In the genomic region with DNA sequence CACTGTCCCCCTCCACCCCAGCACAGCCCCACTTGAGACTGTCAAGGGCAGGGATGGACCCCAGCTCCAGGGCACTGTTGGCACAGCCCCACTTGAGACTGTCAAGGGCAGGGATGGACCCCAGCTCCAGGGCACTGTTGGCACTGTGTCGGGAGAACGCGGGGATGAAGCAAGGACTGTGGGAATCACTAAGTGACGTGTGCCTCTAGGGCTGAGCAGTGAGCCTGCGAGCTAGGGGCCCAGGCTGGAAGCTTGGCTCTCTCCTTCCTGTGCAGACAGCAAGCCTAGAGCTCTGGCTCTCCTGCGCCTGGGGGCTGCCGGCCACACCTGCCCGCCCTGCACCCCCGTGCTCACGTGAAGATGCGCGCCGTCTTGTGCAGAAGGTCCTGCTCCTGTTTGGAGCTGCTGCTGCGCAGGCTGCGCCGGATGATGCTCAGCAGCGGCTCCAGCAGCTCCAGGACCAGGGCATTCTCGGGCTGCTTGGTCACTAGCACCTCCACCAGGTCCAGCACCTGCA, we compare ENCODE assay signal across 21 cellular contexts. TPM values are rescaled to one million over a fixed set of nuclear protein-coding genes. Genes with fewer than 3 reads are reported as not detected.
A peak's percentile ranks its signal among the peaks of the same experiment; 100 is the strongest.
DNase-seq lines count a peak whose midpoint lies in the region; ATAC-seq, FAIRE-seq and TF ChIP-seq lines count a peak whose summit lies in the region.
"Had no signal": no experiment of that assay in that cellular context is flagged by ENCODE, and none has a peak within 500 bp of the region (broad histone marks: within the 10 kb centered on the region; RNA-seq: fewer than 3 reads in every experiment).

No MANE protein-coding gene starts in this region.

- H3K9ac ChIP-seq in K562 (ENCODE audit: insufficient read depth in 1 of 2, low read depth in 2 of 2, low read length in 2 of 2) = no peak overlapping the region; a peak in 1 of 4 replicates
- H3K9ac ChIP-seq: BLaER1 had no signal

- H3K4me1 Mint-ChIP-seq in activated T-cell treated with anti-CD3 and anti-CD28 coated beads, Interleukin-2, amount 50 U/mL, for 24 hours (ENCODE audit: low read depth) = no peaks in the 10 kb centered on the region
- H3K4me1 Mint-ChIP-seq in naive thymus-derived CD8-positive, alpha-beta T cell = peaks cover 0 to 4% (median 0%) of the 10 kb centered on the region in 4 donors
- H3K4me1 Mint-ChIP-seq: CD4-positive, CD25-positive, alpha-beta regulatory T cell had no signal

- H3K27me3 ChIP-seq in K562 (ENCODE audit: control insufficient read depth in 2 of 2, insufficient read depth in 2 of 2, low read length in 2 of 2) (no peaks in the 10 kb centered on the region), lower lobe of right lung (ENCODE audit: low read depth) (no peaks in the 10 kb centered on the region), spleen (replicated peaks in 1 of 7) (no peaks in the 10 kb centered on the region)
- H3K27me3 ChIP-seq: BLaER1 had no signal

- ATAC-seq in K562 (no peak), lower lobe of right lung (no peak)
- ATAC-seq in naive thymus-derived CD8-positive, alpha-beta T cell = no peak
- ATAC-seq: GM23338 had no signal

- no peak for FAIRE-seq in K562 (lab: Jason Lieb, UNC)
- FAIRE-seq: G401.6, GM12892 had no signal

- CTCF ChIA-PET in K562 (lab: Yijun Ruan, JAX; ENCODE audit: low intra/inter-chr PET ratio) = no interaction called here

- no TSS peak for BruUV-seq in K562 (replicated peaks; lab: Mats Ljungman, UMichigan)

- intact Hi-C loops in K562 (cut with micrococcal nuclease) = loop anchor here (5.0 kb wide), 1 partner anchor 122 kb away; no protein-coding TSS in a partner anchor
- intact Hi-C loops in lower lobe of right lung (cut with DNase I) = no loop called here
- intact Hi-C loops in spleen (cut with DNase I; ENCODE audit: low total_unique reads) = no loop called here

- H2AFZ ChIP-seq in K562 (ENCODE audit: low read depth, low read length) = no peak overlapping the region
- H2AFZ ChIP-seq: GM23338 had no signal

- H3K4me3 Mint-ChIP-seq in activated T-cell treated with anti-CD3 and anti-CD28 coated beads, Interleukin-2, amount 50 U/mL, for 24 hours = no peak overlapping the region
- no peak overlapping the region for H3K4me3 Mint-ChIP-seq in naive thymus-derived CD8-positive, alpha-beta T cell
- H3K4me3 Mint-ChIP-seq: CD4-positive, CD25-positive, alpha-beta regulatory T cell; GM23338 had no signal

- H3K27me3 Mint-ChIP-seq in activated T-cell treated with anti-CD3 and anti-CD28 coated beads, Interleukin-2, amount 50 U/mL, for 24 hours = no peaks in the 10 kb centered on the region
- H3K27me3 Mint-ChIP-seq in naive thymus-derived CD8-positive, alpha-beta T cell = no peaks in the 10 kb centered on the region
- H3K27me3 Mint-ChIP-seq: CD4-positive, CD25-positive, alpha-beta regulatory T cell had no signal

- H3K27ac ChIP-seq in K562 (ENCODE audit: extremely low read depth, low read depth, low read length) (no peak overlapping the region), lower lobe of right lung (no peak overlapping the region), spleen (peak overlapping the region in 5 of 8 donors; percentile 56 to 74 (median 64))
- H3K27ac ChIP-seq: 22Rv1, BLaER1 had no signal

- no peak for TF ChIP-seq RAD21 in K562 (CRISPR knock-in tag; conservative IDR thresholded peaks at IDR 0.05 in 1 of 2, IDR thresholded peaks at IDR 0.05 in 1 of 2)

- DNase-seq in activated T-cell treated with anti-CD3 and anti-CD28 coated beads, Interleukin-2, amount 50 U/mL, for 24 hours = no peak
- no peak for DNase-seq in activated T-cell treated with anti-CD3 and anti-CD28 coated beads, Interleukin-2, amount 50 U/mL, for 48 hours
- DNase-seq in K562 (ENCODE audit: extremely low read depth in 1 of 4, low spot score in 3 of 4) (no peak), lower lobe of right lung (peak; percentile 38), spleen (no peak), DMS153 (lab: John Stamatoyannopoulos, UW) (no peak)
- DNase-seq in activated CD4-positive, alpha-beta T cell treated with anti-CD3 and anti-CD28 coated beads for 4 hours = no peak
- DNase-seq in naive thymus-derived CD8-positive, alpha-beta T cell = no peak
- DNase-seq: AML-193; Calu3; CD4-positive, CD25-positive, alpha-beta regulatory T cell; DMS 273 treated with DMSO at 0.1 percent for 48 hours; DMS79; H9 had no signal

- H3K27ac Mint-ChIP-seq in activated T-cell treated with anti-CD3 and anti-CD28 coated beads, Interleukin-2, amount 50 U/mL, for 24 hours = peak overlapping the region; percentile 18
- H3K27ac Mint-ChIP-seq in naive thymus-derived CD8-positive, alpha-beta T cell = peak overlapping the region in 2 of 10 donors; percentile 78 to 87
- H3K27ac Mint-ChIP-seq: CD4-positive, CD25-positive, alpha-beta regulatory T cell; GM23338 had no signal

- H3K4me1 ChIP-seq in K562 (replicated peaks in 1 of 2; ENCODE audit: control insufficient read depth in 2 of 2, insufficient read depth in 2 of 2, low read length in 2 of 2) = peaks cover 0 to 56% of the 10 kb centered on the region in 2 experiments; a peak in 2 of 5 replicates
- peaks cover 17% of the 10 kb centered on the region for H3K4me1 ChIP-seq in lower lobe of right lung
- H3K4me1 ChIP-seq in spleen = peaks cover 4 to 64% (median 39%) of the 10 kb centered on the region in 6 donors

- WGBS in K562 (ENCODE audit: insufficient coverage, low coverage, missing lambda C conversion rate) = 97% methylated on average over 5 of the region's 18 CpGs
- WGBS in spleen, 5 donors = 84 to 91% (median 86%) methylated on average over 7 to 18 of the region's 18 CpGs

- POLR2A ChIA-PET in K562 (lab: Yijun Ruan, JAX) = no interaction called here
- POLR2A ChIA-PET in naive thymus-derived CD8-positive, alpha-beta T cell (lab: Charles Lee) = interaction anchor here (0.6 to 0.9 kb wide), 2 partner anchors 11 to 112 kb away, joined by 3 read pairs; a partner anchor contains a TSS

- H3K36me3 ChIP-seq in K562 (ENCODE audit: control insufficient read depth, insufficient read depth, low read length) = peaks cover 90% of the 10 kb centered on the region; the same call in 2 of the 3 replicates
- H3K36me3 ChIP-seq in lower lobe of right lung = peaks cover 95% of the 10 kb centered on the region
- peaks cover 0 to 100% (median 93%) of the 10 kb centered on the region in 6 donors for H3K36me3 ChIP-seq in spleen

- H3K36me3 Mint-ChIP-seq in activated T-cell treated with anti-CD3 and anti-CD28 coated beads, Interleukin-2, amount 50 U/mL, for 24 hours (ENCODE audit: low read depth) = peaks cover 96% of the 10 kb centered on the region
- peaks cover 0 to 61% (median 2%) of the 10 kb centered on the region in 3 donors for H3K36me3 Mint-ChIP-seq in naive thymus-derived CD8-positive, alpha-beta T cell
- H3K36me3 Mint-ChIP-seq: CD4-positive, CD25-positive, alpha-beta regulatory T cell had no signal

- H3K9me3 ChIP-seq in K562 (replicated peaks; ENCODE audit: control insufficient read depth, insufficient read depth, low read depth, low read length) (no peaks in the 10 kb centered on the region), lower lobe of right lung (no peaks in the 10 kb centered on the region), spleen (no peaks in the 10 kb centered on the region)
- H3K9me3 ChIP-seq: BLaER1 had no signal

- no peaks in the 10 kb centered on the region for H3K79me2 ChIP-seq in K562 (ENCODE audit: control insufficient read depth, insufficient read depth, low read length)

- no peaks in the 10 kb centered on the region for H3K9me1 ChIP-seq in K562 (ENCODE audit: control insufficient read depth, insufficient read depth, low read length)

- no peak overlapping the region for H3K4me2 ChIP-seq in K562 (ENCODE audit: insufficient read depth, low read length)
- H3K4me2 ChIP-seq: BLaER1, GM23338 had no signal

- TF ChIP-seq CTCF in K562 (IDR thresholded peaks at IDR 0.05 in 2 of 3, conservative IDR thresholded peaks at IDR 0.05 in 1 of 3; ENCODE audit: insufficient read depth in 2 of 3, low read depth in 1 of 3, low read length in 3 of 3) (no peak), lower lobe of right lung (IDR thresholded peaks at IDR 0.05) (no peak), spleen (IDR thresholded peaks at IDR 0.05 in 8 of 11, conservative IDR thresholded peaks at IDR 0.05 in 3 of 11) (no peak)

- no peak overlapping the region for H3K4me3 ChIP-seq in K562
- no peak overlapping the region for H3K4me3 ChIP-seq in lower lobe of right lung
- peak overlapping the region in 3 of 8 donors; percentile 7 to 45 (median 22) for H3K4me3 ChIP-seq in spleen
- H3K4me3 ChIP-seq: BLaER1, GM23338 had no signal

- no peak for TF ChIP-seq EP300 in K562 (IDR thresholded peaks at IDR 0.05; ENCODE audit: low read length)

- TF ChIP-seq POLR2A in K562 (conservative IDR thresholded peaks at IDR 0.05) = no peak
- TF ChIP-seq POLR2A in spleen (IDR thresholded peaks at IDR 0.05) = no peak

- no peaks in the 10 kb centered on the region for H4K20me1 ChIP-seq in K562 (replicated peaks; ENCODE audit: control insufficient read depth, insufficient read depth, low read length)

- in situ Hi-C loops in K562 (cut with MboI) = no loop called here

- H3K9me3 Mint-ChIP-seq in activated T-cell treated with anti-CD3 and anti-CD28 coated beads, Interleukin-2, amount 50 U/mL, for 24 hours = no peaks in the 10 kb centered on the region
- no peaks in the 10 kb centered on the region for H3K9me3 Mint-ChIP-seq in naive thymus-derived CD8-positive, alpha-beta T cell
- H3K9me3 Mint-ChIP-seq: CD4-positive, CD25-positive, alpha-beta regulatory T cell; GM23338; H9 had no signal

RNA-seq across cellular contexts. Expression of a gene that starts 11.0 kb away (rescaled TPM):
- 95.2 and 270 TPM in 2 replicates for total RNA-seq in K562 (2011; cell fraction: chromatin; rRNA removed; ENCODE audit: low replicate concordance)
- total RNA-seq in K562 (2011; cell fraction: nucleolus; rRNA removed) = 174 and 191 TPM in 2 replicates
- total RNA-seq in K562 (2011; cell fraction: nucleoplasm; rRNA removed) = 98.3 and 111 TPM in 2 replicates
- total RNA-seq in K562 (2014; rRNA removed) (109 and 132 TPM in 2 replicates), K562 (2014; rRNA removed; fragmentation: Illumina TruSeq; extraction: Trizol) (19.8 and 23.3 TPM in 2 replicates), K562 (2015; rRNA removed; fragmentation: Illumina TruSeq; extraction: Trizol) (47.2 and 47.6 TPM in 2 replicates), K562 (2021) (107 and 114 TPM in 2 replicates), lower lobe of right lung (38.8 TPM), spleen (10 to 100 TPM; 37.1 to 71.2 (median 54.4) TPM)
- polyA plus RNA-seq in K562 (2011; rRNA removed) (17.7 and 32.4 TPM in 2 replicates), K562 (2014; fragmentation: Illumina TruSeq; extraction: Trizol) (70.7 and 73.8 TPM in 2 replicates), K562 (2014; fragmentation: Nextera tagmentation; extraction: Ambion mirVana) (1 to 10 TPM; 2.0 to 2.4 TPM), K562 (2014; rRNA removed) (69.7 and 77.2 TPM in 2 replicates), spleen (10 to 100 TPM; 24.7 to 48.6 (median 35.5) TPM)
- 16.3 and 33.1 TPM in 2 replicates for polyA plus RNA-seq in K562 (2011; cell fraction: cytosol; rRNA removed)
- 131 and 209 TPM in 2 replicates for polyA plus RNA-seq in K562 (2011; cell fraction: nucleus; rRNA removed)
- 37.2 and 61.4 TPM in 2 replicates for polyA plus RNA-seq in K562 (2012)
- 23.5 and 30.7 TPM in 2 replicates for polyA minus RNA-seq in K562 (2011; rRNA and poly(A)+ RNA removed)
- polyA minus RNA-seq in K562 (2011; cell fraction: cytosol; rRNA and poly(A)+ RNA removed) = 53.6 and 56.5 TPM in 2 replicates
- polyA minus RNA-seq in K562 (2011; cell fraction: nucleus; rRNA and poly(A)+ RNA removed) = 54.6 and 62.6 TPM in 2 replicates
- 10 to 100 TPM; 84.4 to 88.6 TPM for total RNA-seq in naive thymus-derived CD8-positive, alpha-beta T cell
- polyA plus RNA-seq in naive thymus-derived CD8-positive, alpha-beta T cell = 10 to 100 TPM; 14.0 to 45.7 (median 28.7) TPM

RNA-seq across cellular contexts. Expression of a gene that starts 16.2 kb away (rescaled TPM):
- not detected in 2 replicates for total RNA-seq in K562 (2011; cell fraction: chromatin; rRNA removed; ENCODE audit: low replicate concordance)
- total RNA-seq in K562 (2011; cell fraction: nucleolus; rRNA removed) = not detected in 2 replicates
- not detected in 2 replicates for total RNA-seq in K562 (2011; cell fraction: nucleoplasm; rRNA removed)
- not detected in 2 replicates for total RNA-seq in K562 (2014; rRNA removed)
- total RNA-seq in K562 (2014; rRNA removed; fragmentation: Illumina TruSeq; extraction: Trizol) = not detected in 2 replicates
- total RNA-seq in K562 (2015; rRNA removed; fragmentation: Illumina TruSeq; extraction: Trizol) = not detected in 2 replicates
- total RNA-seq in K562 (2021) = 0.09 TPM in 1 of 2 replicates, not detected in the other
- polyA plus RNA-seq in K562 (2011; rRNA removed) = not detected in 2 replicates
- polyA plus RNA-seq in K562 (2011; cell fraction: cytosol; rRNA removed) = not detected in 2 replicates
- not detected in 2 replicates for polyA plus RNA-seq in K562 (2011; cell fraction: nucleus; rRNA removed)
- not detected in 2 replicates for polyA plus RNA-seq in K562 (2012)
- polyA plus RNA-seq in K562 (2014; fragmentation: Illumina TruSeq; extraction: Trizol) = not detected in 2 replicates
- not detected for polyA plus RNA-seq in K562 (2014; fragmentation: Nextera tagmentation; extraction: Ambion mirVana)
- polyA plus RNA-seq in K562 (2014; rRNA removed) = 0.42 TPM in 1 of 2 replicates, not detected in the other
- polyA minus RNA-seq in K562 (2011; rRNA and poly(A)+ RNA removed) = not detected in 2 replicates
- polyA minus RNA-seq in K562 (2011; cell fraction: cytosol; rRNA and poly(A)+ RNA removed) = not detected in 2 replicates
- not detected in 2 replicates for polyA minus RNA-seq in K562 (2011; cell fraction: nucleus; rRNA and poly(A)+ RNA removed)
- 3.7 TPM for total RNA-seq in lower lobe of right lung
- total RNA-seq in spleen = under 1 TPM in 1 of 7 donors, not detected in 6; 0.42 TPM
- under 1 TPM in 1 of 3 donors, not detected in 2; 0.03 TPM for polyA plus RNA-seq in spleen
- not detected for total RNA-seq in naive thymus-derived CD8-positive, alpha-beta T cell
- polyA plus RNA-seq in naive thymus-derived CD8-positive, alpha-beta T cell = not detected
- total RNA-seq: A673; CD4-positive, CD25-positive, alpha-beta regulatory T cell had no signal
- polyA plus RNA-seq: CD4-positive, CD25-positive, alpha-beta regulatory T cell; GM23338 had no signal

RNA-seq across cellular contexts. Expression of a gene that starts 40.1 kb away (rescaled TPM):
- total RNA-seq in K562 (2011; cell fraction: chromatin; rRNA removed; ENCODE audit: low replicate concordance) = not detected in 2 replicates
- not detected in 2 replicates for total RNA-seq in K562 (2011; cell fraction: nucleolus; rRNA removed)
- not detected in 2 replicates for total RNA-seq in K562 (2011; cell fraction: nucleoplasm; rRNA removed)
- total RNA-seq in K562 (2014; rRNA removed) = not detected in 2 replicates
- not detected in 2 replicates for total RNA-seq in K562 (2014; rRNA removed; fragmentation: Illumina TruSeq; extraction: Trizol)
- total RNA-seq in K562 (2015; rRNA removed; fragmentation: Illumina TruSeq; extraction: Trizol) = not detected in 2 replicates
- not detected in 2 replicates for total RNA-seq in K562 (2021)
- polyA plus RNA-seq in K562 (2011; rRNA removed) = 0.04 TPM in 1 of 2 replicates, not detected in the other
- polyA plus RNA-seq in K562 (2011; cell fraction: cytosol; rRNA removed) = not detected in 2 replicates
- polyA plus RNA-seq in K562 (2011; cell fraction: nucleus; rRNA removed) = not detected in 2 replicates
- not detected in 2 replicates for polyA plus RNA-seq in K562 (2012)
- polyA plus RNA-seq in K562 (2014; fragmentation: Illumina TruSeq; extraction: Trizol) = not detected in 2 replicates
- not detected for polyA plus RNA-seq in K562 (2014; fragmentation: Nextera tagmentation; extraction: Ambion mirVana)
- not detected in 2 replicates for polyA plus RNA-seq in K562 (2014; rRNA removed)
- not detected in 2 replicates for polyA minus RNA-seq in K562 (2011; rRNA and poly(A)+ RNA removed)
- not detected in 2 replicates for polyA minus RNA-seq in K562 (2011; cell fraction: cytosol; rRNA and poly(A)+ RNA removed)
- not detected in 2 replicates for polyA minus RNA-seq in K562 (2011; cell fraction: nucleus; rRNA and poly(A)+ RNA removed)
- 6.4 TPM for total RNA-seq in lower lobe of right lung
- 1 to 10 TPM in 2 of 7 donors, under 1 TPM in 5; 0.42 to 1.5 (median 0.97) TPM for total RNA-seq in spleen
- polyA plus RNA-seq in spleen = under 1 TPM; 0.22 to 0.67 (median 0.36) TPM
- not detected for total RNA-seq in naive thymus-derived CD8-positive, alpha-beta T cell
- not detected for polyA plus RNA-seq in naive thymus-derived CD8-positive, alpha-beta T cell
- total RNA-seq: A673; Calu3; CD4-positive, CD25-positive, alpha-beta regulatory T cell; HT-29 had no signal
- polyA plus RNA-seq: CD4-positive, CD25-positive, alpha-beta regulatory T cell had no signal

RNA-seq across cellular contexts. Expression of a gene that starts 45.5 kb away (rescaled TPM):
- not detected in 2 replicates for total RNA-seq in K562 (2011; cell fraction: chromatin; rRNA removed; ENCODE audit: low replicate concordance)
- not detected in 2 replicates for total RNA-seq in K562 (2011; cell fraction: nucleolus; rRNA removed)
- not detected in 2 replicates for total RNA-seq in K562 (2011; cell fraction: nucleoplasm; rRNA removed)
- total RNA-seq in K562 (2014; rRNA removed) = not detected in 2 replicates
- total RNA-seq in K562 (2014; rRNA removed; fragmentation: Illumina TruSeq; extraction: Trizol) = not detected in 2 replicates
- not detected in 2 replicates for total RNA-seq in K562 (2015; rRNA removed; fragmentation: Illumina TruSeq; extraction: Trizol)
- total RNA-seq in K562 (2021) = 0.07 TPM in 1 of 2 replicates, not detected in the other
- polyA plus RNA-seq in K562 (2011; rRNA removed) = 0.06 TPM in 1 of 2 replicates, not detected in the other
- 0.03 and 0.07 TPM in 2 replicates for polyA plus RNA-seq in K562 (2011; cell fraction: cytosol; rRNA removed)
- not detected in 2 replicates for polyA plus RNA-seq in K562 (2011; cell fraction: nucleus; rRNA removed)
- polyA plus RNA-seq in K562 (2012) = 0.12 and 0.76 TPM in 2 replicates
- not detected in 2 replicates for polyA plus RNA-seq in K562 (2014; fragmentation: Illumina TruSeq; extraction: Trizol)
- polyA plus RNA-seq in K562 (2014; fragmentation: Nextera tagmentation; extraction: Ambion mirVana) = not detected
- not detected in 2 replicates for polyA plus RNA-seq in K562 (2014; rRNA removed)
- polyA minus RNA-seq in K562 (2011; rRNA and poly(A)+ RNA removed) = not detected in 2 replicates
- not detected in 2 replicates for polyA minus RNA-seq in K562 (2011; cell fraction: cytosol; rRNA and poly(A)+ RNA removed)
- not detected in 2 replicates for polyA minus RNA-seq in K562 (2011; cell fraction: nucleus; rRNA and poly(A)+ RNA removed)
- total RNA-seq in lower lobe of right lung = 42.0 TPM
- total RNA-seq in spleen = 10 to 100 TPM; 19.6 to 53.5 (median 36.6) TPM
- polyA plus RNA-seq in spleen = 10 to 100 TPM in 2 of 3 donors, 1 to 10 TPM in 1; 8.1 to 20.4 (median 13.2) TPM
- under 1 TPM; 0.44 to 0.47 TPM for total RNA-seq in naive thymus-derived CD8-positive, alpha-beta T cell
- polyA plus RNA-seq in naive thymus-derived CD8-positive, alpha-beta T cell = under 1 TPM; 0.53 to 0.63 (median 0.55) TPM
- total RNA-seq: A673 had no signal
- polyA plus RNA-seq: CD4-positive, CD25-positive, alpha-beta regulatory T cell had no signal

Comparison
In these comparisons a context has a peak if more than half of its experiments do, and no peak if none do; other contexts are left out.
1. H3K27ac ChIP-seq: peak in spleen (5 of 8); none in K562 (single experiment) and lower lobe of right lung (single experiment).